In genomic region chr16:71896688-71897368, GRCh38 we compare ENCODE assay signal across 9 cellular contexts. TPM values are rescaled to one million over a fixed set of nuclear protein-coding genes. Genes with fewer than 3 reads are reported as not detected.
DNase-seq lines count a peak whose midpoint lies in the region; ATAC-seq, FAIRE-seq and TF ChIP-seq lines count a peak whose summit lies in the region.
"Had no signal": no experiment of that assay in that cellular context is flagged by ENCODE, and none has a peak within 500 bp of the region (broad histone marks: within the 10 kb centered on the region; RNA-seq: fewer than 3 reads in every experiment).

No MANE protein-coding gene starts in this region.

- intact Hi-C loops in OCI-LY7 (cut with micrococcal nuclease; ENCODE audit: unreplicated experiment) = no loop called here

- peaks cover 46% of the 10 kb centered on the region for H4K20me1 ChIP-seq in DND-41 (ENCODE audit: insufficient read depth, low read length)
- H4K20me1 ChIP-seq in OCI-LY7 (ENCODE audit: insufficient read depth, low read length) = no peaks in the 10 kb centered on the region

- H3K4me3 ChIP-seq in DND-41 (ENCODE audit: low read depth in 1 of 2, low read length in 2 of 2) (peak overlapping the region; percentile 70 to 78; a peak in 3 of 4 replicates), OCI-LY7 (ENCODE audit: low read depth, low read length, poor library complexity, severe bottlenecking) (peak overlapping the region; percentile 95), epithelial cell of proximal tubule (ENCODE audit: low read depth, low read length) (peak overlapping the region; percentile 82), parathyroid adenoma (ENCODE audit: low read depth, low read length) (peak overlapping the region; percentile 99)

- H3K36me3 ChIP-seq in DND-41 (ENCODE audit: insufficient read depth, low read length) (peaks cover 3% of the 10 kb centered on the region), OCI-LY7 (ENCODE audit: insufficient read depth, low read length) (peaks cover 16% of the 10 kb centered on the region), parathyroid adenoma (ENCODE audit: control insufficient read depth, insufficient read depth, low read length) (no peaks in the 10 kb centered on the region)

- H3K27me3 ChIP-seq in DND-41 (ENCODE audit: insufficient read depth, low read length, poor library complexity) = no peaks in the 10 kb centered on the region
- H3K27me3 ChIP-seq in parathyroid adenoma (ENCODE audit: control insufficient read depth, insufficient read depth, low read length) = no peaks in the 10 kb centered on the region

- BruUV-seq in OCI-LY7 (replicated peaks; lab: Mats Ljungman, UMichigan) = no TSS peak

- FAIRE-seq in D721Med (lab: Jason Lieb, UNC) = no peak
- FAIRE-seq: islet of Langerhans had no signal

- POLR2A ChIA-PET in OCI-LY7 (lab: Charles Lee) = interaction anchor here (0.5 to 3.1 kb wide), 7 partner anchors 11 to 203 kb away, joined by 3 to 19 read pairs (median 5); partner anchors contain the start of gene ZNF821

- DNase-seq in DND-41 (no peak), OCI-LY7 (ENCODE audit: low spot score) (no peak), epithelial cell of proximal tubule (ENCODE audit: low read depth) (no peak), D721Med (ENCODE audit: insufficient read length, low spot score) (no peak), anterior cingulate cortex (lab: John Stamatoyannopoulos, UW) (no peak)

- H3K79me2 ChIP-seq in DND-41 (ENCODE audit: insufficient read depth, low read length) (peaks cover 71% of the 10 kb centered on the region), OCI-LY7 (ENCODE audit: insufficient read depth, low read depth, low read length) (peaks cover 64% of the 10 kb centered on the region), parathyroid adenoma (peaks cover 47% of the 10 kb centered on the region)

- H3K4me2 ChIP-seq in DND-41 (ENCODE audit: insufficient read depth, low read length) (peak overlapping the region; percentile 91), OCI-LY7 (ENCODE audit: low read length) (peak overlapping the region; percentile 77), parathyroid adenoma (ENCODE audit: low read length) (peak overlapping the region; percentile 90)

- H3K27ac ChIP-seq in DND-41 (ENCODE audit: low read length) (0 out of 2 replicates have a peak overlapping the region, but pooled peaks have one; percentile 21), OCI-LY7 (ENCODE audit: low read depth, low read length, poor library complexity, severe bottlenecking) (no peak overlapping the region), parathyroid adenoma (no peak overlapping the region)

- CTCF ChIA-PET in OCI-LY7 (lab: Charles Lee; ENCODE audit: unreplicated experiment) = no interaction called here

- H3K9ac ChIP-seq in DND-41 (ENCODE audit: low read depth, low read length) = peak overlapping the region; percentile 84
- H3K9ac ChIP-seq in parathyroid adenoma = no peak overlapping the region

- H3K4me1 ChIP-seq in DND-41 (ENCODE audit: insufficient read depth, low read length) (peaks cover 34% of the 10 kb centered on the region), OCI-LY7 (ENCODE audit: insufficient read depth, low read length, poor library complexity, severe bottlenecking) (peaks cover 32% of the 10 kb centered on the region), parathyroid adenoma (peaks cover 2% of the 10 kb centered on the region)

- H2AFZ ChIP-seq in DND-41 (ENCODE audit: low read depth, low read length) (no peak overlapping the region), OCI-LY7 (ENCODE audit: low read length) (no peak overlapping the region), parathyroid adenoma (no peak overlapping the region)

- no peaks in the 10 kb centered on the region for H3K9me2 ChIP-seq in OCI-LY7 (ENCODE audit: insufficient read depth, low read length)

- no peak for TF ChIP-seq CTCF in DND-41 (IDR thresholded peaks at IDR 0.05; ENCODE audit: borderline replicate concordance, extremely low read depth, low read length, poor library complexity, severe bottlenecking)
- TF ChIP-seq CTCF in OCI-LY7 (conservative IDR thresholded peaks at IDR 0.05; ENCODE audit: low read length) = no peak
- no peak for TF ChIP-seq CTCF in epithelial cell of proximal tubule (conservative IDR thresholded peaks at IDR 0.05; ENCODE audit: low read depth, low read length)
- TF ChIP-seq CTCF in parathyroid adenoma (IDR thresholded peaks at IDR 0.05) = no peak
- no peak for TF ChIP-seq CTCF in D721Med (IDR thresholded peaks at IDR 0.05; ENCODE audit: insufficient read depth, missing control alignments)

- H3K9me3 ChIP-seq in DND-41 (ENCODE audit: insufficient read depth, low read length, severe bottlenecking) (no peaks in the 10 kb centered on the region), OCI-LY7 (ENCODE audit: low read length) (no peaks in the 10 kb centered on the region), parathyroid adenoma (ENCODE audit: control insufficient read depth, low read length) (no peaks in the 10 kb centered on the region)

- ATAC-seq in DND-41 (ENCODE audit: insufficient read depth, low read depth) = no peak
- ATAC-seq in GM18907 (IDR thresholded peaks at IDR 0.05; ENCODE audit: unreplicated experiment) = no peak
- no peak for ATAC-seq in GM21390 (IDR thresholded peaks at IDR 0.05; ENCODE audit: unreplicated experiment)

RNA-seq across cellular contexts. Expression of gene IST1, which starts 1.5 kb away (rescaled TPM):
- total RNA-seq in OCI-LY7 (2014; rRNA removed; shearing (Covaris generic)) = 147 and 152 TPM in 2 replicates
- 200 and 201 TPM in 2 replicates for total RNA-seq in OCI-LY7 (2022)
- total RNA-seq in epithelial cell of proximal tubule = 145 and 211 TPM in 2 replicates

RNA-seq across cellular contexts. Expression of gene ZNF821, which starts 12.8 kb away (rescaled TPM):
- 10.5 and 14.6 TPM in 2 replicates for total RNA-seq in OCI-LY7 (2014; rRNA removed; shearing (Covaris generic))
- total RNA-seq in OCI-LY7 (2022) (17.8 and 20.1 TPM in 2 replicates), epithelial cell of proximal tubule (6.4 and 17.6 TPM in 2 replicates)

RNA-seq across cellular contexts. Expression of gene ATXN1L, which starts 51.1 kb away (rescaled TPM):
- total RNA-seq in OCI-LY7 (2014; rRNA removed; shearing (Covaris generic)) = 12.5 and 12.8 TPM in 2 replicates
- total RNA-seq in OCI-LY7 (2022) = 19.5 and 19.9 TPM in 2 replicates
- 9.5 and 12.2 TPM in 2 replicates for total RNA-seq in epithelial cell of proximal tubule
